In genomic region chr1:216830402-216830801, GRCh38 we compare ENCODE assay signal across 21 cellular contexts.
"Had no signal": no experiment of that assay in that cellular context is flagged by ENCODE, and none has a peak within 500 bp of the region (broad histone marks: within the 10 kb centered on the region; RNA-seq: fewer than 3 reads in every experiment).

No MANE protein-coding gene starts in this region.

- H3K9me3 Mint-ChIP-seq: activated B cell treated with CpG ODN at 0.5 μM for 24 hours; activated CD4-positive, alpha-beta memory T cell treated with anti-CD3 and anti-CD28 coated beads for 36 hours had no signal

- DNase-seq: activated B cell treated with CpG ODN at 0.5 μM for 24 hours; activated CD4-positive, alpha-beta memory T cell treated with anti-CD3 and anti-CD28 coated beads for 36 hours; activated CD4-positive, alpha-beta T cell treated with anti-CD3 and anti-CD28 coated beads for 4 hours; activated naive CD4-positive, alpha-beta T cell; activated T-cell treated with anti-CD3 and anti-CD28 coated beads for 4 hours; body of pancreas; effector memory CD8-positive, alpha-beta T cell; left ventricle myocardium superior; mesenchymal stem cell; mucosa of descending colon; naive B cell; pancreas; spleen; stimulated activated CD8-positive, alpha-beta memory T cell treated with anti-CD3 and anti-CD28 coated beads, Interleukin-4, amount 100 ng/mL, for 48 hours; stimulated activated naive CD4-positive, alpha-beta T cell treated with Interleukin-2 at 50 U/mL for 16 hours; substantia nigra; T-helper 1 cell; T-helper 9 cell; uterus had no signal

- H3K4me1 ChIP-seq: body of pancreas, pancreas, spleen, tibial nerve, uterus had no signal

- H3K27me3 Mint-ChIP-seq: activated B cell treated with CpG ODN at 0.5 μM for 24 hours; activated CD4-positive, alpha-beta memory T cell treated with anti-CD3 and anti-CD28 coated beads for 36 hours; activated T-helper 17 cell treated with anti-CD3 and anti-CD28 coated beads, Interleukin-2, amount 50 U/mL, for 72 hours; effector memory CD8-positive, alpha-beta T cell; naive B cell had no signal

- H3K36me3 ChIP-seq: pancreas, spleen, tibial nerve, uterus had no signal

- H3K4me3 Mint-ChIP-seq: activated B cell treated with CpG ODN at 0.5 μM for 24 hours; activated CD4-positive, alpha-beta memory T cell treated with anti-CD3 and anti-CD28 coated beads for 36 hours; activated T-helper 17 cell treated with anti-CD3 and anti-CD28 coated beads, Interleukin-2, amount 50 U/mL, for 72 hours; effector memory CD8-positive, alpha-beta T cell; naive B cell had no signal

- ATAC-seq: activated T-helper 17 cell treated with anti-CD3 and anti-CD28 coated beads, Interleukin-2, amount 50 U/mL, for 72 hours; body of pancreas; effector memory CD8-positive, alpha-beta T cell; left ventricle myocardium superior; mucosa of descending colon; pancreas had no signal

- H3K9me3 ChIP-seq: body of pancreas, mucosa of descending colon, pancreas, spleen, tibial nerve, uterus had no signal

- H3K27ac Mint-ChIP-seq: activated B cell treated with CpG ODN at 0.5 μM for 24 hours; activated CD4-positive, alpha-beta memory T cell treated with anti-CD3 and anti-CD28 coated beads for 36 hours; activated T-helper 17 cell treated with anti-CD3 and anti-CD28 coated beads, Interleukin-2, amount 50 U/mL, for 72 hours; effector memory CD8-positive, alpha-beta T cell; naive B cell had no signal

- H3K27ac ChIP-seq: body of pancreas, pancreas, spleen, tibial nerve, uterus had no signal

- H3K36me3 Mint-ChIP-seq: activated CD4-positive, alpha-beta memory T cell treated with anti-CD3 and anti-CD28 coated beads for 36 hours; naive B cell had no signal

- H3K27me3 ChIP-seq: body of pancreas, pancreas, spleen, tibial nerve, uterus had no signal

- H3K4me1 Mint-ChIP-seq: activated B cell treated with CpG ODN at 0.5 μM for 24 hours; activated T-helper 17 cell treated with anti-CD3 and anti-CD28 coated beads, Interleukin-2, amount 50 U/mL, for 72 hours; naive B cell had no signal

- H3K4me3 ChIP-seq: body of pancreas, mucosa of descending colon, pancreas, spleen, tibial nerve, uterus had no signal
